23 cellular contexts compared by ENCODE assay signal in genomic region chr22:48925450-48925849, GRCh38.
"Had no signal": no experiment of that assay in that cellular context is flagged by ENCODE, and none has a peak within 500 bp of the region (broad histone marks: within the 10 kb centered on the region; RNA-seq: fewer than 3 reads in every experiment).

No MANE protein-coding gene starts in this region.

- H3K27ac Mint-ChIP-seq: effector memory CD8-positive, alpha-beta T cell; immature natural killer cell; memory B cell; natural killer cell; stimulated activated effector memory CD8-positive, alpha-beta T cell treated with anti-CD3 and anti-CD28 coated beads, Interleukin-12 subunit alpha, Interleukin-12 subunit beta, amount 100 ng/mL, for 72 hours had no signal

- H3K27me3 ChIP-seq: neutrophil, right lobe of liver, thyroid gland had no signal

- H3K4me1 ChIP-seq: psoas muscle, right lobe of liver, stomach, thyroid gland had no signal

- H3K9me3 Mint-ChIP-seq: effector memory CD8-positive, alpha-beta T cell; immature natural killer cell; natural killer cell; stimulated activated effector memory CD8-positive, alpha-beta T cell treated with anti-CD3 and anti-CD28 coated beads, Interleukin-12 subunit alpha, Interleukin-12 subunit beta, amount 100 ng/mL, for 72 hours had no signal

- DNase-seq: cerebellar nuclear complex; cortex of kidney; effector memory CD8-positive, alpha-beta T cell; erythroblast; hypothalamus; immature natural killer cell; kidney glomerular epithelial cell; natural killer cell; psoas muscle; retina; right lobe of liver; stimulated activated CD4-positive, alpha-beta T cell treated with anti-CD3 and anti-CD28 coated beads, Interleukin-12 subunit alpha, Interleukin-12 subunit beta, amount 100 ng/mL, for 4 hours; stimulated activated CD4-positive, alpha-beta T cell treated with anti-CD3 and anti-CD28 coated beads, Interleukin-1b, Interleukin-23, amount 100 ng/mL, for 48 hours; stimulated activated CD4-positive, alpha-beta T cell treated with anti-CD3 and anti-CD28 coated beads, Interleukin-4, amount 100 ng/mL, for 1 hour; stimulated activated naive CD4-positive, alpha-beta T cell treated with Interleukin-2 at 50 U/mL for 16 hours; stomach; thyroid gland; trophoblast cell had no signal

- H3K4me1 Mint-ChIP-seq: immature natural killer cell; memory B cell; natural killer cell; stimulated activated effector memory CD8-positive, alpha-beta T cell treated with anti-CD3 and anti-CD28 coated beads, Interleukin-12 subunit alpha, Interleukin-12 subunit beta, amount 100 ng/mL, for 72 hours had no signal

- H3K27ac ChIP-seq: neutrophil, psoas muscle, right lobe of liver, stomach, thyroid gland had no signal

- H3K4me3 ChIP-seq: lung, psoas muscle, right lobe of liver, smooth muscle cell, stomach, thyroid gland had no signal

- H3K4me3 Mint-ChIP-seq: effector memory CD8-positive, alpha-beta T cell; immature natural killer cell; memory B cell; natural killer cell; stimulated activated effector memory CD8-positive, alpha-beta T cell treated with anti-CD3 and anti-CD28 coated beads, Interleukin-12 subunit alpha, Interleukin-12 subunit beta, amount 100 ng/mL, for 72 hours had no signal

- H3K9me3 ChIP-seq: neutrophil, psoas muscle, right lobe of liver, stomach, thyroid gland had no signal

- H3K36me3 Mint-ChIP-seq: immature natural killer cell; memory B cell; natural killer cell; stimulated activated effector memory CD8-positive, alpha-beta T cell treated with anti-CD3 and anti-CD28 coated beads, Interleukin-12 subunit alpha, Interleukin-12 subunit beta, amount 100 ng/mL, for 72 hours had no signal

- H3K36me3 ChIP-seq: neutrophil, right lobe of liver, stomach, thyroid gland had no signal

- ATAC-seq: effector memory CD8-positive, alpha-beta T cell; natural killer cell; psoas muscle; right lobe of liver; stimulated activated effector memory CD8-positive, alpha-beta T cell treated with anti-CD3 and anti-CD28 coated beads, Interleukin-12 subunit alpha, Interleukin-12 subunit beta, amount 100 ng/mL, for 72 hours had no signal

- H3K4me2 ChIP-seq: smooth muscle cell had no signal
